In genomic region chr12:64639466-64639865, GRCh38 we compare ENCODE assay signal across 23 cellular contexts. TPM values are rescaled to one million over a fixed set of nuclear protein-coding genes. Genes with fewer than 3 reads are reported as not detected.
A peak's percentile ranks its signal among the peaks of the same experiment; 100 is the strongest.
DNase-seq lines count a peak whose midpoint lies in the region; ATAC-seq and TF ChIP-seq lines count a peak whose summit lies in the region.
"Had no signal": no experiment of that assay in that cellular context is flagged by ENCODE, and none has a peak within 500 bp of the region (broad histone marks: within the 10 kb centered on the region; RNA-seq: fewer than 3 reads in every experiment).

No MANE protein-coding gene starts in this region.

- WGBS in body of pancreas, 2 donors = 7 to 21% methylated on average over 1 of the region's 1 CpG
- 31 to 68% (median 48%) methylated on average over 1 of the region's 1 CpG for WGBS in stomach, 5 donors

- CTCF ChIA-PET in activated CD8-positive, alpha-beta T cell treated with anti-CD3 and anti-CD28 coated beads for 36 hours (lab: Charles Lee) = interaction anchor here (1.6 kb wide), 1 partner anchor 10 kb away, joined by 3 read pairs; no protein-coding TSS in a partner anchor
- CTCF ChIA-PET in activated CD8-positive, alpha-beta T cell treated with anti-CD3 and anti-CD28 coated beads, Interleukin-2, amount 10 ng/mL, durations not matched to agents 7 days and 5 days (lab: Charles Lee) = interaction anchor here (1.4 kb wide), 1 partner anchor 59 kb away, joined by 4 read pairs; no protein-coding TSS in a partner anchor

- H3K9ac ChIP-seq in Karpas-422 (ENCODE audit: low read length) = no peak overlapping the region

- H3K9me2 ChIP-seq in Karpas-422 (replicated peaks; ENCODE audit: insufficient read depth, low read length) = no peaks in the 10 kb centered on the region

- intact Hi-C loops in activated CD8-positive, alpha-beta T cell treated with anti-CD3 and anti-CD28 coated beads for 36 hours (cut with micrococcal nuclease) = no loop called here
- intact Hi-C loops in body of pancreas (cut with DNase I) (no loop called here), stomach (cut with DNase I; ENCODE audit: low total_unique reads) (no loop called here)

- peaks cover 21% of the 10 kb centered on the region for H3K36me3 Mint-ChIP-seq in activated CD8-positive, alpha-beta T cell treated with anti-CD3 and anti-CD28 coated beads for 36 hours (ENCODE audit: low read depth)
- H3K36me3 Mint-ChIP-seq in activated CD8-positive, alpha-beta T cell treated with anti-CD3 and anti-CD28 coated beads, Interleukin-2, amount 10 ng/mL, durations not matched to agents 7 days and 5 days (ENCODE audit: low read depth) = peaks cover 24% of the 10 kb centered on the region

- no peak overlapping the region for H3K4me2 ChIP-seq in Karpas-422 (ENCODE audit: low read depth, low read length, poor library complexity, severe bottlenecking)

- H3K4me1 Mint-ChIP-seq in activated CD8-positive, alpha-beta T cell treated with anti-CD3 and anti-CD28 coated beads for 36 hours (ENCODE audit: low read depth) = peaks cover 64% of the 10 kb centered on the region
- H3K4me1 Mint-ChIP-seq in activated CD8-positive, alpha-beta T cell treated with anti-CD3 and anti-CD28 coated beads, Interleukin-2, amount 10 ng/mL, durations not matched to agents 7 days and 5 days (ENCODE audit: low read depth) = peaks cover 33% of the 10 kb centered on the region

- H3K27ac Mint-ChIP-seq in activated CD8-positive, alpha-beta T cell treated with anti-CD3 and anti-CD28 coated beads for 36 hours = peak overlapping the region; percentile 39
- H3K27ac Mint-ChIP-seq in activated CD8-positive, alpha-beta T cell treated with anti-CD3 and anti-CD28 coated beads, Interleukin-2, amount 10 ng/mL, durations not matched to agents 7 days and 5 days = no peak overlapping the region

- H3K4me3 Mint-ChIP-seq in activated CD8-positive, alpha-beta T cell treated with anti-CD3 and anti-CD28 coated beads for 36 hours = no peak overlapping the region
- H3K4me3 Mint-ChIP-seq in activated CD8-positive, alpha-beta T cell treated with anti-CD3 and anti-CD28 coated beads, Interleukin-2, amount 10 ng/mL, durations not matched to agents 7 days and 5 days = no peak overlapping the region

- H3K4me1 ChIP-seq in Karpas-422 (ENCODE audit: low read length) (peaks cover 80% of the 10 kb centered on the region), body of pancreas (peaks cover 55% of the 10 kb centered on the region), stomach (peaks cover 15 to 87% (median 54%) of the 10 kb centered on the region in 4 donors), foreskin keratinocyte (peaks cover under 1% of the 10 kb centered on the region)
- H3K4me1 ChIP-seq: gastrocnemius medialis, thyroid gland had no signal

- H3K79me2 ChIP-seq in Karpas-422 (ENCODE audit: low read length) = peaks cover 97% of the 10 kb centered on the region

- no peak overlapping the region for H2AFZ ChIP-seq in Karpas-422 (ENCODE audit: low read length)

- no peak for TF ChIP-seq POLR2A in body of pancreas (IDR thresholded peaks at IDR 0.05)
- no peak for TF ChIP-seq POLR2A in stomach (IDR thresholded peaks at IDR 0.05)

- no peaks in the 10 kb centered on the region for H3K36me3 ChIP-seq in Karpas-422 (ENCODE audit: insufficient read depth, low read length)
- H3K36me3 ChIP-seq in body of pancreas (replicated peaks in 1 of 2; ENCODE audit: insufficient read depth in 1 of 2, low read depth in 2 of 2) = no peaks in the 10 kb centered on the region
- H3K36me3 ChIP-seq in stomach = no peaks in the 10 kb centered on the region
- H3K36me3 ChIP-seq: esophagus muscularis mucosa, gastrocnemius medialis, thyroid gland had no signal

- POLR2A ChIA-PET in activated CD8-positive, alpha-beta T cell treated with anti-CD3 and anti-CD28 coated beads for 36 hours (lab: Charles Lee) = no interaction called here
- POLR2A ChIA-PET in activated CD8-positive, alpha-beta T cell treated with anti-CD3 and anti-CD28 coated beads, Interleukin-2, amount 10 ng/mL, durations not matched to agents 7 days and 5 days (lab: Charles Lee) = no interaction called here

- H3K9me3 Mint-ChIP-seq in activated CD8-positive, alpha-beta T cell treated with anti-CD3 and anti-CD28 coated beads for 36 hours = no peaks in the 10 kb centered on the region
- no peaks in the 10 kb centered on the region for H3K9me3 Mint-ChIP-seq in activated CD8-positive, alpha-beta T cell treated with anti-CD3 and anti-CD28 coated beads, Interleukin-2, amount 10 ng/mL, durations not matched to agents 7 days and 5 days (ENCODE audit: insufficient read depth)

- H3K4me3 ChIP-seq in Karpas-422 (ENCODE audit: low read length) (no peak overlapping the region), body of pancreas (no peak overlapping the region), stomach (no peak overlapping the region)
- H3K4me3 ChIP-seq: esophagus muscularis mucosa, gastrocnemius medialis, thyroid gland had no signal

- TF ChIP-seq CTCF in activated CD8-positive, alpha-beta T cell treated with anti-CD3 and anti-CD28 coated beads for 36 hours (IDR thresholded peaks at IDR 0.05) = no peak
- TF ChIP-seq CTCF in body of pancreas (IDR thresholded peaks at IDR 0.05) (no peak), stomach (IDR thresholded peaks at IDR 0.05) (no peak), foreskin keratinocyte (conservative IDR thresholded peaks at IDR 0.05) (no peak)

- no peak for DNase-seq in activated CD8-positive, alpha-beta T cell treated with anti-CD3 and anti-CD28 coated beads for 36 hours
- no peak for DNase-seq in activated CD8-positive, alpha-beta T cell treated with anti-CD3 and anti-CD28 coated beads, Interleukin-2, amount 10 ng/mL, durations not matched to agents 7 days and 5 days
- no peak for DNase-seq in Karpas-422
- DNase-seq in body of pancreas = peak in 2 of 4 donors; percentile 24 to 46
- no peak for DNase-seq in stomach
- DNase-seq in foreskin keratinocyte = no peak
- DNase-seq in GM19240 (ENCODE audit: insufficient read length, low spot score) = no peak
- no peak for DNase-seq in NCI-H2029 (lab: John Stamatoyannopoulos, UW)
- DNase-seq: 8988T; activated naive CD4-positive, alpha-beta T cell treated with anti-CD3 and anti-CD28 coated beads, Interleukin-2, amount 50 U/mL, for 16 hours; activated T-cell treated with anti-CD3 and anti-CD28 coated beads, Interleukin-2, amount 50 U/mL, for 48 hours; effector memory CD4-positive, alpha-beta T cell; gastrocnemius medialis; H7; hippocampal formation; islet precursor cell; NCI-H510A; occipital lobe; stimulated activated CD4-positive, alpha-beta T cell treated with anti-CD3 and anti-CD28 coated beads, Interleukin-2, amount 100 ng/mL, for 48 hours; stimulated activated naive B cell treated with anti-CD40 and anti-IgM and Interleukin-4, amounts not matched to agents 10 μg/mL and 1 μg/mL and 100 μg/mL, for 72 hours; thyroid gland had no signal

- no peaks in the 10 kb centered on the region for H3K27me3 Mint-ChIP-seq in activated CD8-positive, alpha-beta T cell treated with anti-CD3 and anti-CD28 coated beads for 36 hours
- H3K27me3 Mint-ChIP-seq in activated CD8-positive, alpha-beta T cell treated with anti-CD3 and anti-CD28 coated beads, Interleukin-2, amount 10 ng/mL, durations not matched to agents 7 days and 5 days (ENCODE audit: low read depth) = no peaks in the 10 kb centered on the region
- H3K27me3 Mint-ChIP-seq: stimulated activated naive B cell treated with anti-CD40 and anti-IgM and Interleukin-4, amounts not matched to agents 10 μg/mL and 1 μg/mL and 100 μg/mL, for 72 hours had no signal

- no peak for ATAC-seq in activated CD8-positive, alpha-beta T cell treated with anti-CD3 and anti-CD28 coated beads for 36 hours
- ATAC-seq in activated CD8-positive, alpha-beta T cell treated with anti-CD3 and anti-CD28 coated beads, Interleukin-2, amount 10 ng/mL, durations not matched to agents 7 days and 5 days = no peak
- ATAC-seq in body of pancreas = peak; percentile 93
- no peak for ATAC-seq in foreskin keratinocyte
- ATAC-seq: gastrocnemius medialis; SK-N-SH treated with all-trans-retinoic acid at 6 μM for 48 hours; stimulated activated naive B cell treated with anti-CD40 and anti-IgM and Interleukin-4, amounts not matched to agents 10 μg/mL and 1 μg/mL and 100 μg/mL, for 72 hours had no signal

- no peaks in the 10 kb centered on the region for H3K9me3 ChIP-seq in Karpas-422 (ENCODE audit: low read length)
- H3K9me3 ChIP-seq in body of pancreas = no peaks in the 10 kb centered on the region
- H3K9me3 ChIP-seq in stomach = no peaks in the 10 kb centered on the region
- H3K9me3 ChIP-seq: esophagus muscularis mucosa, gastrocnemius medialis, thyroid gland had no signal

- no peak for TF ChIP-seq EP300 in stomach (IDR thresholded peaks at IDR 0.05)

- H3K27me3 ChIP-seq in Karpas-422 (ENCODE audit: low read length) = no peaks in the 10 kb centered on the region
- no peaks in the 10 kb centered on the region for H3K27me3 ChIP-seq in body of pancreas
- no peaks in the 10 kb centered on the region for H3K27me3 ChIP-seq in stomach
- H3K27me3 ChIP-seq in foreskin keratinocyte = no peaks in the 10 kb centered on the region
- H3K27me3 ChIP-seq: esophagus muscularis mucosa, gastrocnemius medialis, thyroid gland had no signal

- H3K27ac ChIP-seq in Karpas-422 (ENCODE audit: low read length) (peak overlapping the region; percentile 33; the same call in 1 of the 2 replicates), body of pancreas (peak overlapping the region; percentile 34 to 59 (median 48)), stomach (peak overlapping the region in 4 of 5 donors; percentile 23 to 72 (median 61)), foreskin keratinocyte (no peak overlapping the region)
- H3K27ac ChIP-seq: gastrocnemius medialis, thyroid gland had no signal

- no peaks in the 10 kb centered on the region for H4K20me1 ChIP-seq in Karpas-422 (ENCODE audit: insufficient read depth, low read depth, low read length)

RNA-seq across cellular contexts. Expression of gene RASSF3, which starts 29.2 kb away (rescaled TPM):
- 10 to 100 TPM; 40.4 to 41.6 TPM for total RNA-seq in activated CD8-positive, alpha-beta T cell treated with anti-CD3 and anti-CD28 coated beads for 36 hours
- 10 to 100 TPM; 61.7 to 63.7 TPM for total RNA-seq in activated CD8-positive, alpha-beta T cell treated with anti-CD3 and anti-CD28 coated beads, Interleukin-2, amount 10 ng/mL, durations not matched to agents 7 days and 5 days
- 21.5 and 27.4 TPM in 2 replicates for total RNA-seq in Karpas-422 (2014; rRNA removed; shearing (Covaris generic); ENCODE audit: low replicate concordance)
- total RNA-seq in body of pancreas (10 to 100 TPM; 13.5 to 21.3 TPM), stomach (100 to 1,000 TPM in 1 of 5 donors, 10 to 100 TPM in 4; 34.4 to 109 (median 61.0) TPM), foreskin keratinocyte (12.4 and 13.6 TPM in 2 replicates)
- polyA plus RNA-seq in stomach (10 to 100 TPM; 29.3 to 68.2 (median 48.6) TPM), foreskin keratinocyte (4.2 and 5.5 TPM in 2 replicates)
